Comparison of ENCODE assay signal across 28 cellular contexts in the genomic region with DNA sequence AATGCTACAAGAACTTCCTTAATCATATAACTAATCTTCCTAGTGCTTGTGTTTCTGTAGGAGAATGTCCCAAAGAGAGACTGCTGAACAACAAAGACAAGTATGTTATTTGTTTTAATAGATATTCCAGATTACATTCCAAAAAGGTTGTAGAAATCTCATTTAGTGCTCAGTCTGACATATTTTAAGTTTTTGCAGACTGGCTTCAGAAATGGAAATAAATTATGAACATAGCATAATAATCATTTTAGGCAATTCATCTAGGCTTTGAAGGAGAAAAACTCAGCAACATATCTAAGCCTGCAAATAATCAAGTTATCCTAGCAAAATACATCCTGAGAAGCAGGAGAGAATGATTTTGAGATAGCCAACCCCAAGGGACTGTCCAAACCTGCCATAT.
"Had no signal": no experiment of that assay in that cellular context is flagged by ENCODE, and none has a peak within 500 bp of the region (broad histone marks: within the 10 kb centered on the region; RNA-seq: fewer than 3 reads in every experiment).

No MANE protein-coding gene starts in this region.

- H3K4me3 Mint-ChIP-seq: natural killer cell treated with Interleukin-12 subunit alpha and Interleukin-12 subunit beta and Interleukin-15 and Interleukin-18, amount 100 ng/mL, for 72 hours; neural progenitor cell; stimulated activated effector memory CD8-positive, alpha-beta T cell treated with anti-CD3 and anti-CD28 coated beads, Interleukin-12 subunit alpha, Interleukin-12 subunit beta, amount 100 ng/mL, for 72 hours; stimulated activated naive B cell treated with anti-CD40 and anti-IgM and Interleukin-4, amounts not matched to agents 10 μg/mL and 1 μg/mL and 100 μg/mL, for 72 hours; stimulated activated naive CD8-positive, alpha-beta T cell treated with anti-CD3 and anti-CD28 coated beads, Interleukin-15, Interleukin-2, amounts not matched to agents 100 ng/mL and 50 ng/mL, for 24 hours had no signal

- H3K79me2 ChIP-seq: parathyroid adenoma had no signal

- DNase-seq: occipital lobe; ovary; posterior cingulate gyrus; psoas muscle; right cardiac atrium; right lobe of liver; sigmoid colon; small intestine; stimulated activated CD4-positive, alpha-beta T cell treated with anti-CD3 and anti-CD28 coated beads, Interleukin-15, amount 100 ng/mL, for 24 hours; stimulated activated CD4-positive, alpha-beta T cell treated with anti-CD3 and anti-CD28 coated beads, Interleukin-2, amount 100 ng/mL, for 24 hours; stimulated activated CD4-positive, alpha-beta T cell treated with anti-CD3 and anti-CD28 coated beads, Interleukin-2, amount 100 ng/mL, for 48 hours; stimulated activated CD4-positive, alpha-beta T cell treated with anti-CD3 and anti-CD28 coated beads, Interleukin-4, amount 100 ng/mL, for 24 hours; stimulated activated naive B cell treated with anti-CD40 and anti-IgM and Interleukin-4, amounts not matched to agents 10 μg/mL and 1 μg/mL and 100 μg/mL, for 72 hours; stimulated activated naive CD4-positive, alpha-beta T cell treated with Interleukin-2 at 50 U/mL for 16 hours; stomach; thyroid gland; trophoblast cell; upper lobe of left lung had no signal

- H3K4me1 ChIP-seq: neural progenitor cell, parathyroid adenoma, psoas muscle, sigmoid colon had no signal

- ATAC-seq: natural killer cell treated with Interleukin-12 subunit alpha and Interleukin-12 subunit beta and Interleukin-15 and Interleukin-18, amount 100 ng/mL, for 72 hours; psoas muscle; right cardiac atrium; right lobe of liver; stimulated activated effector memory CD8-positive, alpha-beta T cell treated with anti-CD3 and anti-CD28 coated beads, Interleukin-12 subunit alpha, Interleukin-12 subunit beta, amount 100 ng/mL, for 72 hours; stimulated activated naive B cell treated with anti-CD40 and anti-IgM and Interleukin-4, amounts not matched to agents 10 μg/mL and 1 μg/mL and 100 μg/mL, for 72 hours had no signal

- FAIRE-seq: small intestine, urothelium cell line had no signal

- H3K36me3 Mint-ChIP-seq: natural killer cell treated with Interleukin-12 subunit alpha and Interleukin-12 subunit beta and Interleukin-15 and Interleukin-18, amount 100 ng/mL, for 72 hours; neural progenitor cell; stimulated activated effector memory CD8-positive, alpha-beta T cell treated with anti-CD3 and anti-CD28 coated beads, Interleukin-12 subunit alpha, Interleukin-12 subunit beta, amount 100 ng/mL, for 72 hours; stimulated activated naive B cell treated with anti-CD40 and anti-IgM and Interleukin-4, amounts not matched to agents 10 μg/mL and 1 μg/mL and 100 μg/mL, for 72 hours had no signal

- H2AFZ ChIP-seq: neural progenitor cell, parathyroid adenoma had no signal

- H3K4me2 ChIP-seq: neural progenitor cell had no signal

- H3K9me3 ChIP-seq: ovary, psoas muscle, right lobe of liver, sigmoid colon, stomach, thoracic aorta, thyroid gland, tibial nerve, upper lobe of left lung, vagina had no signal

- H3K4me1 Mint-ChIP-seq: stimulated activated effector memory CD8-positive, alpha-beta T cell treated with anti-CD3 and anti-CD28 coated beads, Interleukin-12 subunit alpha, Interleukin-12 subunit beta, amount 100 ng/mL, for 72 hours; stimulated activated naive B cell treated with anti-CD40 and anti-IgM and Interleukin-4, amounts not matched to agents 10 μg/mL and 1 μg/mL and 100 μg/mL, for 72 hours had no signal

- H3K27ac Mint-ChIP-seq: natural killer cell treated with Interleukin-12 subunit alpha and Interleukin-12 subunit beta and Interleukin-15 and Interleukin-18, amount 100 ng/mL, for 72 hours; neural progenitor cell; progenitor cell of endocrine pancreas; stimulated activated effector memory CD8-positive, alpha-beta T cell treated with anti-CD3 and anti-CD28 coated beads, Interleukin-12 subunit alpha, Interleukin-12 subunit beta, amount 100 ng/mL, for 72 hours; stimulated activated naive B cell treated with anti-CD40 and anti-IgM and Interleukin-4, amounts not matched to agents 10 μg/mL and 1 μg/mL and 100 μg/mL, for 72 hours; stimulated activated naive CD8-positive, alpha-beta T cell treated with anti-CD3 and anti-CD28 coated beads, Interleukin-15, Interleukin-2, amounts not matched to agents 100 ng/mL and 50 ng/mL, for 24 hours had no signal

- H3K9me3 Mint-ChIP-seq: natural killer cell treated with Interleukin-12 subunit alpha and Interleukin-12 subunit beta and Interleukin-15 and Interleukin-18, amount 100 ng/mL, for 72 hours; neural progenitor cell; stimulated activated effector memory CD8-positive, alpha-beta T cell treated with anti-CD3 and anti-CD28 coated beads, Interleukin-12 subunit alpha, Interleukin-12 subunit beta, amount 100 ng/mL, for 72 hours; stimulated activated naive CD8-positive, alpha-beta T cell treated with anti-CD3 and anti-CD28 coated beads, Interleukin-15, Interleukin-2, amounts not matched to agents 100 ng/mL and 50 ng/mL, for 24 hours had no signal

- H3K9ac ChIP-seq: neural progenitor cell, parathyroid adenoma had no signal

- H3K27ac ChIP-seq: neural progenitor cell, ovary, parathyroid adenoma, psoas muscle, right lobe of liver, sigmoid colon, stomach, thoracic aorta, thyroid gland, tibial nerve, upper lobe of left lung, vagina had no signal

- H3K4me3 ChIP-seq: neural progenitor cell, ovary, psoas muscle, right lobe of liver, sigmoid colon, stomach, thoracic aorta, thyroid gland, tibial nerve, upper lobe of left lung, vagina had no signal

- H3K36me3 ChIP-seq: neural progenitor cell, ovary, right lobe of liver, sigmoid colon, stomach, thoracic aorta, thyroid gland, tibial nerve, upper lobe of left lung, vagina had no signal

- H3K27me3 ChIP-seq: neural progenitor cell, ovary, right lobe of liver, sigmoid colon, thyroid gland, tibial nerve, upper lobe of left lung, vagina had no signal
